1 cellular context compared by ENCODE assay signal in genomic region chrX:129954804-129955203, GRCh38.
TF ChIP-seq lines count a peak whose summit lies in the region.

No MANE protein-coding gene starts in this region.

TF ChIP-seq in GM12878, 131 proteins besides CTCF, POLR2A, EP300 and RAD21:
- TF ChIP-seq NR2F1 (conservative IDR thresholded peaks at IDR 0.05) (peak; percentile 65), ZNF274 (IDR thresholded peaks at IDR 0.05; ENCODE audit: insufficient read depth, insufficient read length) (no peak)
TF ChIP-seq in GM12878: peak in this region for 1.
